ENCODE assay signal across 17 cellular contexts in genomic region chr9:123552530-123552929, GRCh38.
DNase-seq lines count a peak whose midpoint lies in the region; ATAC-seq and TF ChIP-seq lines count a peak whose summit lies in the region.
"Had no signal": no experiment of that assay in that cellular context is flagged by ENCODE, and none has a peak within 500 bp of the region (broad histone marks: within the 10 kb centered on the region; RNA-seq: fewer than 3 reads in every experiment).

No MANE protein-coding gene starts in this region.

- ATAC-seq in Right ventricle myocardium inferior (no peak), Right ventricle myocardium superior (ENCODE audit: poor library complexity) (no peak), HG03139 (IDR thresholded peaks at IDR 0.05; ENCODE audit: unreplicated experiment) (no peak)
- ATAC-seq: A549; CD8-positive, alpha-beta T cell; GM12878 had no signal

- TF ChIP-seq CTCF in osteoblast (IDR thresholded peaks at IDR 0.05; ENCODE audit: extremely low read depth, low read depth, low read length) = no peak

- H4K20me1 ChIP-seq in osteoblast (ENCODE audit: insufficient read depth, low read length) = no peaks in the 10 kb centered on the region

- no peak overlapping the region for H2AFZ ChIP-seq in osteoblast (ENCODE audit: low read length)

- no peaks in the 10 kb centered on the region for H3K36me3 ChIP-seq in osteoblast (ENCODE audit: insufficient read depth, low read length)

- no peaks in the 10 kb centered on the region for H3K27me3 ChIP-seq in osteoblast (ENCODE audit: insufficient read depth, low read length)
- H3K27me3 ChIP-seq: BLaER1 treated with 17β-estradiol and CSF1 and Interleukin-3, amounts not matched to agents 10 nM and 100 nM had no signal

- no peaks in the 10 kb centered on the region for H3K79me2 ChIP-seq in osteoblast (ENCODE audit: insufficient read depth, low read length)

- H3K4me1 ChIP-seq in osteoblast (ENCODE audit: insufficient read depth, low read length) = no peaks in the 10 kb centered on the region
- H3K4me1 ChIP-seq: Caco-2 had no signal

- no peak overlapping the region for H3K4me2 ChIP-seq in osteoblast (ENCODE audit: insufficient read depth, low read length)
- H3K4me2 ChIP-seq: A549 had no signal

- intact Hi-C loops in Right ventricle myocardium inferior (cut with DNase I) (no loop called here), Right ventricle myocardium superior (cut with DNase I) (no loop called here)

- H3K27ac ChIP-seq in osteoblast (ENCODE audit: low read depth, low read length) (no peak overlapping the region), caudate nucleus (ENCODE audit: low read depth, low read length) (no peak overlapping the region)
- H3K27ac ChIP-seq: 22Rv1; A549; BLaER1 treated with 17β-estradiol and CSF1 and Interleukin-3, amounts not matched to agents 10 nM and 100 nM; C4-2B had no signal

- DNase-seq in Right ventricle myocardium inferior (ENCODE audit: missing footprints) = peak; percentile 60
- no peak for DNase-seq in Right ventricle myocardium superior
- peak; percentile 77 for DNase-seq in osteoblast (ENCODE audit: insufficient read length, low spot score, missing footprints)
- DNase-seq in caudate nucleus (lab: John Stamatoyannopoulos, UW) = no peak
- DNase-seq: AML-193; Caco-2; Calu3; CD4-positive, alpha-beta T cell; CD8-positive, alpha-beta T cell; DMS79 treated with DMSO at 0.1 percent for 48 hours; GF-D8 had no signal

- H3K4me3 ChIP-seq in osteoblast (ENCODE audit: insufficient read depth, low read length) = no peak overlapping the region
- H3K4me3 ChIP-seq: A549; BLaER1 treated with 17β-estradiol and CSF1 and Interleukin-3, amounts not matched to agents 10 nM and 100 nM; GM12878 had no signal

- H3K9me3 ChIP-seq in osteoblast (ENCODE audit: low read depth, low read length) = no peaks in the 10 kb centered on the region
- H3K9me3 ChIP-seq: A549, Caco-2 had no signal

Comparison
In these comparisons a context has a peak if more than half of its experiments do, and no peak if none do; other contexts are left out.
1. DNase-seq: peak in Right ventricle myocardium inferior (single experiment) and osteoblast (single experiment); none in Right ventricle myocardium superior (single experiment) and caudate nucleus (0 of 61).